ENCODE assay signal across 22 cellular contexts in genomic region chr3:13825821-13826220, GRCh38. TPM values are rescaled to one million over a fixed set of nuclear protein-coding genes. Genes with fewer than 3 reads are reported as not detected.
DNase-seq lines count a peak whose midpoint lies in the region; ATAC-seq and TF ChIP-seq lines count a peak whose summit lies in the region.
"Had no signal": no experiment of that assay in that cellular context is flagged by ENCODE, and none has a peak within 500 bp of the region (broad histone marks: within the 10 kb centered on the region; RNA-seq: fewer than 3 reads in every experiment).

No MANE protein-coding gene starts in this region.

- 83 to 90% (median 88%) methylated on average over 10 of the region's 10 CpGs for WGBS in spleen, 5 donors

- H3K4me3 ChIP-seq in PC-9: no peak overlapping the region
- no peak overlapping the region for H3K4me3 ChIP-seq in neural progenitor cell
- H3K4me3 ChIP-seq in spleen: no peak overlapping the region
- H3K4me3 ChIP-seq: A549, K562 had no signal

- peaks cover 69% of the 10 kb centered on the region for H3K4me1 ChIP-seq in PC-9 (replicated peaks; ENCODE audit: insufficient read depth)
- H3K4me1 ChIP-seq in neural progenitor cell: peaks cover 7% of the 10 kb centered on the region
- H3K4me1 ChIP-seq in spleen: no peaks in the 10 kb centered on the region
- H3K4me1 ChIP-seq: A549 had no signal

- peak overlapping the region; percentile 32; the same call in 1 of the 2 replicates for H3K27ac ChIP-seq in PC-9
- no peak overlapping the region for H3K27ac ChIP-seq in neural progenitor cell
- H3K27ac ChIP-seq in spleen: no peak overlapping the region
- H3K27ac ChIP-seq: A549 had no signal

- H3K9me2 ChIP-seq in PC-9 (ENCODE audit: insufficient read depth): no peaks in the 10 kb centered on the region

- ATAC-seq in activated T-helper 17 cell treated with anti-CD3 and anti-CD28 coated beads, Interleukin-2, amount 50 U/mL, for 72 hours (replicated peaks): no peak
- no peak for ATAC-seq in HG02623 (IDR thresholded peaks at IDR 0.05; ENCODE audit: unreplicated experiment)
- ATAC-seq: A549, HepG2, K562 had no signal

- H3K4me1 Mint-ChIP-seq in activated T-helper 17 cell treated with anti-CD3 and anti-CD28 coated beads, Interleukin-2, amount 50 U/mL, for 72 hours: peaks cover 9% of the 10 kb centered on the region
- H3K4me1 Mint-ChIP-seq in neural progenitor cell: peaks cover 41% of the 10 kb centered on the region

- H3K4me3 Mint-ChIP-seq in activated T-helper 17 cell treated with anti-CD3 and anti-CD28 coated beads, Interleukin-2, amount 50 U/mL, for 72 hours: no peak overlapping the region
- no peak overlapping the region for H3K4me3 Mint-ChIP-seq in neural progenitor cell
- H3K4me3 Mint-ChIP-seq: CD4-positive, alpha-beta memory T cell had no signal

- CTCF ChIA-PET in PC-9 (lab: Charles Lee): interaction anchor here (1.0 kb wide), 1 partner anchor 168 kb away, joined by 5 read pairs; no protein-coding TSS in a partner anchor

- peak overlapping the region; percentile 13 for H3K27ac Mint-ChIP-seq in activated T-helper 17 cell treated with anti-CD3 and anti-CD28 coated beads, Interleukin-2, amount 50 U/mL, for 72 hours
- H3K27ac Mint-ChIP-seq in neural progenitor cell: peak overlapping the region; percentile 48

- peaks cover 20% of the 10 kb centered on the region for H3K36me3 ChIP-seq in PC-9 (ENCODE audit: low read depth)
- H3K36me3 ChIP-seq in neural progenitor cell: no peaks in the 10 kb centered on the region
- no peaks in the 10 kb centered on the region for H3K36me3 ChIP-seq in spleen

- TF ChIP-seq POLR2A in spleen (IDR thresholded peaks at IDR 0.05): no peak

- TF ChIP-seq CTCF in PC-9 (conservative IDR thresholded peaks at IDR 0.05): no peak
- TF ChIP-seq CTCF in neural progenitor cell (IDR thresholded peaks at IDR 0.05): no peak
- no peak for TF ChIP-seq CTCF in spleen (IDR thresholded peaks at IDR 0.05 in 8 of 11, conservative IDR thresholded peaks at IDR 0.05 in 3 of 11)

- H2AFZ ChIP-seq in PC-9 (no peak overlapping the region), neural progenitor cell (replicated peaks) (no peak overlapping the region)

- POLR2A ChIA-PET in PC-9 (lab: Charles Lee; ENCODE audit: unreplicated experiment): no interaction called here

- no TSS peak for BruUV-seq in PC-9 (replicated peaks; lab: Mats Ljungman, UMichigan)

- H4K20me1 ChIP-seq in PC-9 (ENCODE audit: insufficient read depth) (no peaks in the 10 kb centered on the region), neural progenitor cell (ENCODE audit: low read depth) (no peaks in the 10 kb centered on the region)

- no peaks in the 10 kb centered on the region for H3K27me3 Mint-ChIP-seq in activated T-helper 17 cell treated with anti-CD3 and anti-CD28 coated beads, Interleukin-2, amount 50 U/mL, for 72 hours
- H3K27me3 Mint-ChIP-seq in neural progenitor cell (ENCODE audit: insufficient read depth, low read depth): no peaks in the 10 kb centered on the region
- H3K27me3 Mint-ChIP-seq: CD4-positive, alpha-beta memory T cell had no signal

- H3K9ac ChIP-seq in neural progenitor cell: no peak overlapping the region

- H3K36me3 Mint-ChIP-seq in activated T-helper 17 cell treated with anti-CD3 and anti-CD28 coated beads, Interleukin-2, amount 50 U/mL, for 72 hours (ENCODE audit: low read depth): peaks cover 4% of the 10 kb centered on the region
- H3K36me3 Mint-ChIP-seq in neural progenitor cell: peaks cover 2% of the 10 kb centered on the region

- H3K4me2 ChIP-seq in PC-9 (peak overlapping the region; percentile 32; the same call in 1 of the 2 replicates), neural progenitor cell (no peak overlapping the region)
- H3K4me2 ChIP-seq: A549 had no signal

- H3K27me3 ChIP-seq in PC-9 (ENCODE audit: insufficient read depth, low read depth): no peaks in the 10 kb centered on the region
- no peaks in the 10 kb centered on the region for H3K27me3 ChIP-seq in neural progenitor cell
- H3K27me3 ChIP-seq in spleen (replicated peaks in 1 of 7): no peaks in the 10 kb centered on the region

- H3K79me2 ChIP-seq in PC-9 (ENCODE audit: low read depth) (peaks cover 72% of the 10 kb centered on the region), neural progenitor cell (ENCODE audit: low read depth) (no peaks in the 10 kb centered on the region)

- H3K9me3 Mint-ChIP-seq in activated T-helper 17 cell treated with anti-CD3 and anti-CD28 coated beads, Interleukin-2, amount 50 U/mL, for 72 hours: no peaks in the 10 kb centered on the region
- H3K9me3 Mint-ChIP-seq in neural progenitor cell: peaks cover 7% of the 10 kb centered on the region

- H3F3A ChIP-seq in PC-9 (ENCODE audit: insufficient read depth, low read depth) (peaks cover 55% of the 10 kb centered on the region), neural progenitor cell (ENCODE audit: low read depth) (no peaks in the 10 kb centered on the region)

- in situ Hi-C loops in ACHN (cut with HindIII; ENCODE audit: low pct_ligation_motif_present, low pct_unique_long_range_greater_than_20kb, low sequenced_read_pairs): no loop called here

- intact Hi-C loops in PC-9 (cut with micrococcal nuclease; ENCODE audit: unreplicated experiment) (loop anchor here (2.0 kb wide), 1 partner anchor 53 kb away; no protein-coding TSS in a partner anchor), spleen (cut with DNase I; ENCODE audit: low total_unique reads) (no loop called here)

- peaks cover 5% of the 10 kb centered on the region; the same call in 1 of the 2 replicates for H3K9me3 ChIP-seq in PC-9 (ENCODE audit: insufficient read depth, low read depth)
- no peaks in the 10 kb centered on the region for H3K9me3 ChIP-seq in neural progenitor cell (ENCODE audit: low read depth)
- no peaks in the 10 kb centered on the region for H3K9me3 ChIP-seq in spleen
- H3K9me3 ChIP-seq: A549 had no signal

- DNase-seq in PC-9 (no peak), neural progenitor cell (ENCODE audit: low spot score) (no peak), spleen (peak; percentile 58), NCI-H1930 (lab: John Stamatoyannopoulos, UW) (no peak), ACHN (no peak)
- DNase-seq: C1 segment of cervical spinal cord; CD4-positive, alpha-beta memory T cell; COR-L47; Kasumi-1; MV-4-11; NCI-H1105; NCI-H1436 treated with DMSO at 0.1 percent for 48 hours; NCI-H187 treated with DMSO at 0.1 percent for 48 hours; NCI-H446; NCI-H524 treated with DMSO at 0.1 percent for 48 hours; NCI-H774 had no signal

RNA-seq across cellular contexts. Expression of gene WNT7A, which starts 54.0 kb away (rescaled TPM):
- total RNA-seq in PC-9 (2021): 4.7 and 6.3 TPM in 2 replicates
- under 1 TPM; 0.11 to 0.29 TPM for total RNA-seq in activated T-helper 17 cell treated with anti-CD3 and anti-CD28 coated beads, Interleukin-2, amount 50 U/mL, for 72 hours
- not detected in 2 replicates for total RNA-seq in neural progenitor cell (ENCODE audit: low replicate concordance)
- total RNA-seq in spleen: 1 to 10 TPM; 1.4 to 6.3 (median 2.4) TPM
- 1 to 10 TPM in 1 of 3 donors, under 1 TPM in 2; 0.52 to 1.1 (median 0.59) TPM for polyA plus RNA-seq in spleen
- total RNA-seq: HepG2, K562, SK-MEL-5 had no signal
- polyA plus RNA-seq: HepG2 had no signal
